Comparison of ENCODE assay signal across 8 cellular contexts in genomic region chr4:185597532-185598188, GRCh38.
DNase-seq lines count a peak whose midpoint lies in the region; ATAC-seq lines count a peak whose summit lies in the region.

No MANE protein-coding gene starts in this region.

- POLR2A ChIA-PET in activated CD4-positive, alpha-beta memory T cell treated with anti-CD3 and anti-CD28 coated beads, Interleukin-2, amount 10 ng/mL, durations not matched to agents 7 days and 5 days (lab: Charles Lee), result no interaction called here

- H3K27ac Mint-ChIP-seq in activated CD4-positive, alpha-beta memory T cell treated with anti-CD3 and anti-CD28 coated beads, Interleukin-2, amount 10 ng/mL, durations not matched to agents 7 days and 5 days, result no peak overlapping the region

- DNase-seq in SHP77 (lab: John Stamatoyannopoulos, UW) (peak; percentile 17 to 29), SHP77 treated with DMSO at 0.1 percent for 48 hours (lab: John Stamatoyannopoulos, UW) (no peak), NCI-H524 treated with DMSO at 0.1 percent for 48 hours (lab: John Stamatoyannopoulos, UW) (peak; percentile 10), medulla oblongata (ENCODE audit: extremely low spot score) (peak; percentile 91)
- DNase-seq in activated CD4-positive, alpha-beta memory T cell treated with anti-CD3 and anti-CD28 coated beads, Interleukin-2, amount 10 ng/mL, durations not matched to agents 7 days and 5 days, result peak; percentile 65
- DNase-seq in effector CD8-positive, alpha-beta T cell (lab: John Stamatoyannopoulos, UW), result peak; percentile 40
- DNase-seq in stimulated activated CD8-positive, alpha-beta memory T cell treated with anti-CD3 and anti-CD28 coated beads, Interleukin-15, amount 100 ng/mL, for 24 hours (ENCODE audit: low read depth), result peak; percentile 49

- H3K9me3 Mint-ChIP-seq in activated CD4-positive, alpha-beta memory T cell treated with anti-CD3 and anti-CD28 coated beads, Interleukin-2, amount 10 ng/mL, durations not matched to agents 7 days and 5 days, result no peaks in the 10 kb centered on the region

- ATAC-seq in HG03095 (IDR thresholded peaks at IDR 0.05; ENCODE audit: unreplicated experiment), result peak; percentile 87

- peaks cover 31% of the 10 kb centered on the region for H3K27me3 Mint-ChIP-seq in activated CD4-positive, alpha-beta memory T cell treated with anti-CD3 and anti-CD28 coated beads, Interleukin-2, amount 10 ng/mL, durations not matched to agents 7 days and 5 days

- H3K36me3 Mint-ChIP-seq in activated CD4-positive, alpha-beta memory T cell treated with anti-CD3 and anti-CD28 coated beads, Interleukin-2, amount 10 ng/mL, durations not matched to agents 7 days and 5 days (ENCODE audit: low read depth), result no peaks in the 10 kb centered on the region

- CTCF ChIA-PET in activated CD4-positive, alpha-beta memory T cell treated with anti-CD3 and anti-CD28 coated beads, Interleukin-2, amount 10 ng/mL, durations not matched to agents 7 days and 5 days (lab: Charles Lee), result interaction anchor here (0.5 to 2.2 kb wide), 28 partner anchors 8 to 558 kb away, joined by 3 to 15 read pairs (median 4); partner anchors contain the start of genes ANKRD37 and LRP2BP

- no peak overlapping the region for H3K4me3 Mint-ChIP-seq in activated CD4-positive, alpha-beta memory T cell treated with anti-CD3 and anti-CD28 coated beads, Interleukin-2, amount 10 ng/mL, durations not matched to agents 7 days and 5 days

- no peaks in the 10 kb centered on the region for H3K4me1 Mint-ChIP-seq in activated CD4-positive, alpha-beta memory T cell treated with anti-CD3 and anti-CD28 coated beads, Interleukin-2, amount 10 ng/mL, durations not matched to agents 7 days and 5 days
